In the genomic region with DNA sequence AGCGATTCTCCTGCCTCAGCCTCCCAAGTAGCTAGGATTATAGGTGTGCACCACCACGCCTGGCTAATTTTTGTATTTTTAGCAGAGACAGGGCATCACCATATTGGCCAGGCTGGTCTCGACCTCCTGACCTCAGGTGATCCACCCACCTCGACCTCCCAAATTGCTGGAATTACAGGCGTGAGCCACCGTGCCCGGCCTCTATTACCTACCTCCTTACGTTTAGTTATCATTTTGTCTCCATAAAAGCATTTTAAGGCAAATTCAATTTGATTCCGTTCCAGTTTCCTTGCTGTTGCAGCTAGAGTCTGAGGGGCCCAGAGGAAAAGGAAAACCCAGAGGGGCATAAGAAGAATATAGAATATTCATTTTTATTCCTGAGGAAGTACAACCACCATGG, we compare ENCODE assay signal across 7 cellular contexts. TPM values are rescaled to one million over a fixed set of nuclear protein-coding genes. Genes with fewer than 3 reads are reported as not detected.
DNase-seq lines count a peak whose midpoint lies in the region; ATAC-seq, FAIRE-seq and TF ChIP-seq lines count a peak whose summit lies in the region.

No MANE protein-coding gene starts in this region.

- H3K4me2 ChIP-seq in keratinocyte (ENCODE audit: control insufficient read depth, extremely low read depth, insufficient read depth, low read depth, low read length): peak overlapping the region; percentile 95

- peaks cover 43% of the 10 kb centered on the region for H3K4me1 Mint-ChIP-seq in activated naive CD8-positive, alpha-beta T cell (ENCODE audit: low read depth)

- H3K9ac ChIP-seq in HUES48 (ENCODE audit: low read depth, low read length) (no peak overlapping the region), keratinocyte (ENCODE audit: control insufficient read depth, extremely low read depth, insufficient read depth, low read length) (peak overlapping the region; percentile 87), stomach smooth muscle (ENCODE audit: low read length in 2 of 2) (peak overlapping the region; percentile 13 to 51)

- no peaks in the 10 kb centered on the region for H4K20me1 ChIP-seq in keratinocyte (ENCODE audit: control insufficient read depth, extremely low read depth, insufficient read depth, low read length)

- H2AFZ ChIP-seq in keratinocyte (ENCODE audit: control insufficient read depth, low read length): peak overlapping the region; percentile 96

- H3K27me3 Mint-ChIP-seq in activated naive CD8-positive, alpha-beta T cell: no peaks in the 10 kb centered on the region

- peaks cover 8% of the 10 kb centered on the region; the same call in 1 of the 2 replicates for H3K4me1 ChIP-seq in HUES48 (ENCODE audit: control insufficient read depth, insufficient read depth, low read length)
- H3K4me1 ChIP-seq in keratinocyte (ENCODE audit: control insufficient read depth, extremely low read depth, insufficient read depth, low read length): peaks cover 16% of the 10 kb centered on the region
- H3K4me1 ChIP-seq in stomach smooth muscle (ENCODE audit: control insufficient read depth, insufficient read depth, low read length): peaks cover 12% of the 10 kb centered on the region

- peaks cover 12% of the 10 kb centered on the region for H3K36me3 Mint-ChIP-seq in activated naive CD8-positive, alpha-beta T cell

- H3K9me3 Mint-ChIP-seq in activated naive CD8-positive, alpha-beta T cell (ENCODE audit: low read depth): no peaks in the 10 kb centered on the region

- H3K9me1 ChIP-seq in keratinocyte (ENCODE audit: control insufficient read depth, extremely low read depth, insufficient read depth, low read length): no peaks in the 10 kb centered on the region

- FAIRE-seq in keratinocyte (lab: Jason Lieb, UNC): no peak

- no peak for TF ChIP-seq CTCF in keratinocyte (optimal IDR thresholded peaks at IDR 0.05 in 1 of 3, IDR thresholded peaks at IDR 0.05 in 1 of 3, conservative IDR thresholded peaks at IDR 0.05 in 1 of 3; ENCODE audit: extremely low read depth in 1 of 3, insufficient read depth in 2 of 3, low read length in 3 of 3)

- no peak for DNase-seq in keratinocyte (ENCODE audit: low read depth, low spot score)
- DNase-seq in GF-D8 (lab: John Stamatoyannopoulos, UW): no peak
- no peak for DNase-seq in NCI-H446 treated with DMSO at 0.1 percent for 48 hours (lab: John Stamatoyannopoulos, UW)

- H3K36me3 ChIP-seq in HUES48 (ENCODE audit: control insufficient read depth, insufficient read depth, low read length) (peaks cover 21% of the 10 kb centered on the region), keratinocyte (ENCODE audit: control insufficient read depth in 2 of 2, extremely low read depth in 1 of 2, insufficient read depth in 2 of 2, low read length in 2 of 2) (peaks cover 0 to 4% of the 10 kb centered on the region in 2 experiments), stomach smooth muscle (ENCODE audit: control insufficient read depth in 2 of 2, insufficient read depth in 2 of 2, low read length in 2 of 2) (no peaks in the 10 kb centered on the region)

- H3K4me3 Mint-ChIP-seq in activated naive CD8-positive, alpha-beta T cell: peak overlapping the region; percentile 100

- H3K27me3 ChIP-seq in HUES48 (ENCODE audit: control insufficient read depth, insufficient read depth, low read length): no peaks in the 10 kb centered on the region
- H3K27me3 ChIP-seq in keratinocyte (ENCODE audit: control insufficient read depth, extremely low read depth, insufficient read depth, low read length): no peaks in the 10 kb centered on the region
- no peaks in the 10 kb centered on the region for H3K27me3 ChIP-seq in stomach smooth muscle (ENCODE audit: control insufficient read depth in 1 of 2, insufficient read depth in 2 of 2, low read length in 2 of 2)

- H3K4me3 ChIP-seq in HUES48 (ENCODE audit: low read depth, low read length) (peak overlapping the region; percentile 54), keratinocyte (ENCODE audit: control insufficient read depth in 2 of 3, extremely low read depth in 1 of 3, insufficient read depth in 2 of 3, low read depth in 1 of 3, low read length in 3 of 3) (peak overlapping the region; percentile 56 to 86 (median 62)), stomach smooth muscle (ENCODE audit: low read length in 2 of 2) (peak overlapping the region; percentile 70 to 86)

- ATAC-seq in HG02759 (IDR thresholded peaks at IDR 0.05; ENCODE audit: unreplicated experiment): no peak

- dilution Hi-C loops in keratinocyte (cut with MboI; ENCODE audit: extremely low pct_ligation_motif_present, low sequenced_read_pairs): no loop called here

- peaks cover 41% of the 10 kb centered on the region for H3K79me2 ChIP-seq in keratinocyte (ENCODE audit: control insufficient read depth, insufficient read depth, low read length)

- H3K27ac Mint-ChIP-seq in activated naive CD8-positive, alpha-beta T cell: peak overlapping the region; percentile 76

- H3K9me3 ChIP-seq in HUES48 (ENCODE audit: control insufficient read depth, insufficient read depth, low read length): no peaks in the 10 kb centered on the region
- H3K9me3 ChIP-seq in keratinocyte (ENCODE audit: control insufficient read depth, low read depth, low read length): no peaks in the 10 kb centered on the region
- H3K9me3 ChIP-seq in stomach smooth muscle (ENCODE audit: control insufficient read depth in 2 of 2, low read length in 2 of 2): no peaks in the 10 kb centered on the region

- no peak overlapping the region for H3K27ac ChIP-seq in HUES48 (ENCODE audit: low read depth, low read length)
- H3K27ac ChIP-seq in keratinocyte (ENCODE audit: control insufficient read depth, insufficient read depth, low read length): peak overlapping the region; percentile 73
- H3K27ac ChIP-seq in stomach smooth muscle (ENCODE audit: low read length): no peak overlapping the region

RNA-seq across cellular contexts. Expression of a gene that starts 0.6 kb away (rescaled TPM):
- 23.4 to 32.3 TPM (median 29.5 TPM) in 3 replicates for polyA plus RNA-seq in keratinocyte
- 30.9 TPM for polyA plus RNA-seq in keratinocyte (2011; ENCODE audit: low read depth)
- polyA plus RNA-seq in keratinocyte (2011; cell fraction: cytosol; rRNA removed): 21.1 and 35.6 TPM in 2 replicates
- polyA plus RNA-seq in keratinocyte (2011; cell fraction: nucleus; rRNA removed): 43.8 and 46.1 TPM in 2 replicates
- polyA plus RNA-seq in keratinocyte (2012; ENCODE audit: low replicate concordance): 21.1 and 21.4 TPM in 2 replicates
- 15.6 to 47.1 TPM (median 37.6 TPM) in 3 replicates for polyA minus RNA-seq in keratinocyte
- 12.9 TPM for polyA minus RNA-seq in keratinocyte (2011; cell fraction: cytosol; rRNA and poly(A)+ RNA removed)
- 18.8 and 41.8 TPM in 2 replicates for polyA minus RNA-seq in keratinocyte (2011; cell fraction: nucleus; rRNA and poly(A)+ RNA removed)
